In genomic region chr4:17492876-17493275, GRCh38 we compare ENCODE assay signal across 1 cellular context.
A peak's percentile ranks its signal among the peaks of the same experiment; 100 is the strongest.
TF ChIP-seq lines count a peak whose summit lies in the region.

No MANE protein-coding gene starts in this region.

TF ChIP-seq in K562, 482 proteins besides CTCF, POLR2A, EP300 and RAD21:
- TF ChIP-seq RBM25 (IDR thresholded peaks at IDR 0.05; ENCODE audit: low read depth, low read length, severe bottlenecking), result peak; percentile 82
- peak; percentile 70 for TF ChIP-seq ADNP (tag; IDR thresholded peaks at IDR 0.05)
- TF ChIP-seq BCOR (IDR thresholded peaks at IDR 0.05), result peak; percentile 62; the same call in 1 of the 2 replicates
- TF ChIP-seq KDM1A (IDR thresholded peaks at IDR 0.05), result peak; percentile 63 to 71; a peak in 3 of 4 replicates
- TF ChIP-seq HDAC2 (IDR thresholded peaks at IDR 0.05), result 0 out of 2 replicates have a peak, but pooled peaks have one; percentile 29
- TF ChIP-seq SPI1 (IDR thresholded peaks at IDR 0.05; ENCODE audit: borderline replicate concordance, low read depth, low read length), result no peak
- no peak for TF ChIP-seq MCM3 (IDR thresholded peaks at IDR 0.05)
